Comparison of ENCODE assay signal across 8 cellular contexts in genomic region chr18:55998071-55998522, GRCh38.
A peak's percentile ranks its signal among the peaks of the same experiment; 100 is the strongest.
DNase-seq lines count a peak whose midpoint lies in the region; ATAC-seq and TF ChIP-seq lines count a peak whose summit lies in the region.

No MANE protein-coding gene starts in this region.

- no peak for TF ChIP-seq POLR2A in sigmoid colon (IDR thresholded peaks at IDR 0.05)

- DNase-seq in H4 (ENCODE audit: low spot score) = peak; percentile 19
- peak; percentile 33 for DNase-seq in WERI-Rb-1
- DNase-seq in left ventricle myocardium inferior = no peak
- no peak for DNase-seq in sigmoid colon
- DNase-seq in NCI-H187 treated with DMSO at 0.1 percent for 48 hours (lab: John Stamatoyannopoulos, UW) = no peak

- H3K9me3 ChIP-seq in WERI-Rb-1 (ENCODE audit: severe bottlenecking) (no peaks in the 10 kb centered on the region), left ventricle myocardium inferior (replicated peaks) (no peaks in the 10 kb centered on the region), sigmoid colon (no peaks in the 10 kb centered on the region)

- H3K36me3 ChIP-seq in WERI-Rb-1 (no peaks in the 10 kb centered on the region), left ventricle myocardium inferior (no peaks in the 10 kb centered on the region), sigmoid colon (no peaks in the 10 kb centered on the region)

- WGBS in sigmoid colon, 2 donors = 54 to 56% methylated on average over 11 of the region's 11 CpGs

- intact Hi-C loops in left ventricle myocardium inferior (cut with micrococcal nuclease) (loop anchor here (10.0 kb wide), 1 partner anchor 67 kb away; no protein-coding TSS in a partner anchor), sigmoid colon (cut with DNase I) (no loop called here)

- no peaks in the 10 kb centered on the region for H3K27me3 ChIP-seq in WERI-Rb-1 (ENCODE audit: insufficient read depth, low read depth, severe bottlenecking)
- no peaks in the 10 kb centered on the region for H3K27me3 ChIP-seq in left ventricle myocardium inferior (ENCODE audit: low read depth)
- no peaks in the 10 kb centered on the region for H3K27me3 ChIP-seq in sigmoid colon

- no peak for TF ChIP-seq CTCF in WERI-Rb-1 (IDR thresholded peaks at IDR 0.05; ENCODE audit: low read depth, low read length)
- TF ChIP-seq CTCF in left ventricle myocardium inferior (IDR thresholded peaks at IDR 0.05; ENCODE audit: borderline replicate concordance) = no peak
- no peak for TF ChIP-seq CTCF in sigmoid colon (IDR thresholded peaks at IDR 0.05)

- H3K4me1 ChIP-seq in left ventricle myocardium inferior = peaks cover 22% of the 10 kb centered on the region
- H3K4me1 ChIP-seq in sigmoid colon = peaks cover 0 to 16% (median 5%) of the 10 kb centered on the region in 4 donors

- ATAC-seq in HG02798 (IDR thresholded peaks at IDR 0.05; ENCODE audit: poor library complexity, unreplicated experiment) (no peak), HG02981 (IDR thresholded peaks at IDR 0.05; ENCODE audit: unreplicated experiment) (no peak), HG03432 (IDR thresholded peaks at IDR 0.05; ENCODE audit: unreplicated experiment) (no peak)

- H3K4me3 ChIP-seq in WERI-Rb-1 (ENCODE audit: low read depth, low read length) (no peak overlapping the region), left ventricle myocardium inferior (peak overlapping the region; percentile 40), sigmoid colon (peak overlapping the region in 3 of 4 donors; percentile 3 to 19 (median 9))

- TF ChIP-seq EP300 in sigmoid colon (IDR thresholded peaks at IDR 0.05) = no peak

- no peak overlapping the region for H3K27ac ChIP-seq in WERI-Rb-1
- H3K27ac ChIP-seq in left ventricle myocardium inferior (replicated peaks) = peak overlapping the region; percentile 65
- peak overlapping the region in 2 of 4 donors; percentile 17 to 26 for H3K27ac ChIP-seq in sigmoid colon

Comparison
In these comparisons a context has a peak if more than half of its experiments do, and no peak if none do; other contexts are left out.
1. DNase-seq: peak in H4 (single experiment) and WERI-Rb-1 (single experiment); none in left ventricle myocardium inferior (single experiment), sigmoid colon (single experiment) and NCI-H187 treated with DMSO at 0.1 percent for 48 hours (single experiment).